Comparison of ENCODE assay signal across 15 cellular contexts in the genomic region with DNA sequence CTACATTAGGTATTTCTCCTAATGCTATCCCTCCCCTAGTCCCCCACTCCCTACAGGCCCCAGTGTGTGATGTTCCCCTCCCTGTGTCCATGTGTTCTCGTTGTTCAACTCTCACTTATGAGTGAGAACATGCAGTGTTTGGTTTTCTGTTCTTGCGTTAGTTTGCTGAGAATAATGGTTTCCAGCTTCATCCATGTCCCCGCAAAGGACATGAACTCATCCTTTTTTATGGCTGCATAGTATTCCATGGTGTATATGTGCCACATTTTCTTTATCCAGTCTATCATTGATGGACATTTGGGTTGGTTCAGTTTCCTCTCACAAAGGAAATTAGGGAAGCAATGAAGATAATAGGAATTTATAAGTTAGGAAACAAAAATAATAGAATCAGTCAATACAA. TPM values are rescaled to one million over a fixed set of nuclear protein-coding genes. Genes with fewer than 3 reads are reported as not detected.
"Had no signal": no experiment of that assay in that cellular context is flagged by ENCODE, and none has a peak within 500 bp of the region (broad histone marks: within the 10 kb centered on the region; RNA-seq: fewer than 3 reads in every experiment).

No MANE protein-coding gene starts in this region.

RNA-seq across cellular contexts. Expression of a gene that starts 12.0 kb away (rescaled TPM):
- total RNA-seq: colonic mucosa, dermis microvascular lymphatic vessel endothelial cell, endodermal cell, endothelial cell of umbilical vein, fibroblast of lung, fibroblast of villous mesenchyme, foreskin keratinocyte, frontal cortex, gastroesophageal sphincter, hepatocyte, left colon, left lobe of liver, left ventricle myocardium inferior, mammary epithelial cell, mucosa of gallbladder had no signal
